Comparison of ENCODE assay signal across 8 cellular contexts in the genomic region with DNA sequence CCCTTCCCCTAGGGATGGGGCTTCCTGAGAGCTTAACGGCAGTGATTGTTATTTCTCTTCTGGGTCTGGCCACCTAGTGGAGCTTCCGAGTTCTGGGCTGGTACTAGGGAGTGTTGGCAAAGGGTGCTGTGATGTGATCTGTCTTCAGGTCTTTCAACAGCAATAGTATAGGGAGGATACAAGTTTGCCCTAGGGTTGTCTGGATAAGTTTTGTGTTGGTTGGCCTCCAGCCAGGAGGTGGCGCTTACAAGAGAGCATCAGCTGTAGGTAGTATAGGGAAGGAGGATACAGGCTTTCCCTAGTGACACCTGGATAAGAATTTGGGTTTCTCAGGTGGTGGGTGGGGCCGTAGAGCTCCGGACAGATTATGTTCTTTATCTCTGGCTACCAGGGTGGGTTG.
DNase-seq lines count a peak whose midpoint lies in the region; ATAC-seq, FAIRE-seq and TF ChIP-seq lines count a peak whose summit lies in the region.

No MANE protein-coding gene starts in this region.

- TF ChIP-seq CTCF in GM13977 (IDR thresholded peaks at IDR 0.05; ENCODE audit: extremely low read depth, insufficient read depth, missing control alignments) (peak; percentile 34), LNCaP clone FGC (IDR thresholded peaks at IDR 0.05; ENCODE audit: control insufficient read depth, extremely low read depth, insufficient read depth) (peak; percentile 10), RWPE1 (conservative IDR thresholded peaks at IDR 0.05; ENCODE audit: low read depth) (no peak), D721Med (IDR thresholded peaks at IDR 0.05; ENCODE audit: insufficient read depth, missing control alignments) (no peak)

- H3K4me3 ChIP-seq in LNCaP clone FGC (ENCODE audit: low read depth, low read length), result no peak overlapping the region

- POLR2A ChIA-PET in RWPE1 (lab: Yijun Ruan, JAX; ENCODE audit: low non-redundant PET), result no interaction called here

- in situ Hi-C loops in GM13977 (cut with MboI; ENCODE audit: low pct_unique_long_range_greater_than_20kb, low sequenced_read_pairs, unreplicated experiment), result loop anchor here (25.0 kb wide), 1 partner anchor 375 kb away; no protein-coding TSS in a partner anchor

- H3K27ac ChIP-seq in RWPE1, result no peak overlapping the region

- FAIRE-seq in D721Med (lab: Jason Lieb, UNC), result no peak

- no peak for DNase-seq in GM13977 (ENCODE audit: low spot score)
- no peak for DNase-seq in LNCaP clone FGC (ENCODE audit: low read depth)
- peak; percentile 53 for DNase-seq in islet precursor cell
- no peak for DNase-seq in RWPE1 (ENCODE audit: low spot score)
- no peak for DNase-seq in D721Med (ENCODE audit: insufficient read length, low spot score)
- DNase-seq in EL, result no peak
- DNase-seq in midbrain (lab: John Stamatoyannopoulos, UW), result no peak

- ATAC-seq in GM21576 (IDR thresholded peaks at IDR 0.05; ENCODE audit: unreplicated experiment), result peak; percentile 71

- CTCF ChIA-PET in RWPE1 (lab: Yijun Ruan, JAX), result interaction anchor here (1.2 kb wide), 1 partner anchor 11 kb away, joined by 5 read pairs; no protein-coding TSS in a partner anchor

Comparison
In these comparisons a context has a peak if more than half of its experiments do, and no peak if none do; other contexts are left out.
1. CTCF ChIP-seq: peak in GM13977 (single experiment) and LNCaP clone FGC (single experiment); none in RWPE1 (single experiment) and D721Med (single experiment).